ENCODE assay signal across 8 cellular contexts in the genomic region with DNA sequence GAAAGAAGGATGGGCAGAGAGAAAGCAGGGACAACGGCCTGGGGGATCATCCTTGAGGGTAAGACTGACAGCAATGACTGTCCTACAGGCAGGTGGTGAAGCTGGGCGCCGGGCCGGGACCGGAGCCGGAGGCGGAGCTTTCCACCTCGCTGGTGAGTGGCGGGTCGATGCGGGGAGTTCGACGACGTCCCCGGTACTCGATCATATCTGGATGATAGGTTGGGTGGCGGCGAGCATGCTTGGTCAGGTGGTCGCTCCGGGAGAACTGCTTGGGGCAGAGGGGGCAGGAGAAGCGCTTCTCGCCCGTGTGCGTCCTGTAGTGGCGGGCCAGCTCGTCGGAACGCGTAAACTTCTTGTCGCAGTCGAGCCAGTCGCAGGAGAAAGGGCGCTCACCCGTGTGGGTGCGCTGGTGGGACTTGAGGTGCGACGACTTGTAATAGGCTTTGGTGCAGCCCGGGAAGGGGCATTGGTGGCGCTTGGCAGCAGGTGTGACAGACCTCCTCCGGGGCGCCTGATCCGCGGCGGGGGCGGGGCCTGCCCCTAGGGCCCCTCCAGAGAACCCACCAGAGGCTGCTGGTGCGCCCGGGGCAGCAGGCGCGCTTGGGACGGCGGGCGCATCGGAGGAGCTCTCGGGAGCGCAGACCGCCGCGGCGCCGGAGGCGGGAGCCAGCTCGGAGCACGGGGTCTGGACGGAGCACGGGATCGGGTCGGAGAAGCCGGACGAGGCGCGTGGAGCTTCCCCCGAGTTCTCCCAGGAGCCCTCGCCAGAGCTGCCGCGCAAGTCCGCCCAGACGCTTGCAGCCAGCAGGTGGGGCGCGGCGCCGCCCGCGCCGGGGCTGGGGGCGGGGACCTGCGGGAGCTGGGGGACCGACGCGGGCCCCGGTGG. TPM values are rescaled to one million over a fixed set of nuclear protein-coding genes. Genes with fewer than 3 reads are reported as not detected.
A peak's percentile ranks its signal among the peaks of the same experiment; 100 is the strongest.
DNase-seq lines count a peak whose midpoint lies in the region; ATAC-seq and TF ChIP-seq lines count a peak whose summit lies in the region.

No MANE protein-coding gene starts in this region.

- H3K27ac ChIP-seq in Karpas-422 (ENCODE audit: low read length) = no peak overlapping the region
- no peak overlapping the region for H3K27ac ChIP-seq in effector memory CD4-positive, alpha-beta T cell (ENCODE audit: insufficient read depth, low read length, poor library complexity, severe bottlenecking)

- H3K27me3 ChIP-seq in GM06990 (replicated peaks; ENCODE audit: control insufficient read depth, insufficient read depth, low read length) (no peaks in the 10 kb centered on the region; the same call in 1 of the 2 replicates), Karpas-422 (ENCODE audit: low read length) (no peaks in the 10 kb centered on the region)
- peaks cover 47% of the 10 kb centered on the region for H3K27me3 ChIP-seq in effector memory CD4-positive, alpha-beta T cell (replicated peaks; ENCODE audit: control insufficient read depth, insufficient read depth, low read length, poor library complexity, severe bottlenecking)

- H3K4me3 Mint-ChIP-seq in activated CD8-positive, alpha-beta T cell treated with anti-CD3 and anti-CD28 coated beads for 36 hours = peak overlapping the region; percentile 58

- peaks cover 4% of the 10 kb centered on the region for H3K36me3 Mint-ChIP-seq in activated CD8-positive, alpha-beta T cell treated with anti-CD3 and anti-CD28 coated beads for 36 hours (ENCODE audit: low read depth)

- no peak overlapping the region for H3K27ac Mint-ChIP-seq in activated CD8-positive, alpha-beta T cell treated with anti-CD3 and anti-CD28 coated beads for 36 hours

- no peaks in the 10 kb centered on the region for H3K9me2 ChIP-seq in Karpas-422 (replicated peaks; ENCODE audit: insufficient read depth, low read length)

- H4K20me1 ChIP-seq in Karpas-422 (ENCODE audit: insufficient read depth, low read depth, low read length) = no peaks in the 10 kb centered on the region

- H3K4me1 ChIP-seq in Karpas-422 (ENCODE audit: low read length) = peaks cover 12% of the 10 kb centered on the region
- no peaks in the 10 kb centered on the region for H3K4me1 ChIP-seq in effector memory CD4-positive, alpha-beta T cell (ENCODE audit: control insufficient read depth, insufficient read depth, low read length, poor library complexity, severe bottlenecking)

- no peaks in the 10 kb centered on the region for H3K9me3 ChIP-seq in Karpas-422 (ENCODE audit: low read length)
- H3K9me3 ChIP-seq in effector memory CD4-positive, alpha-beta T cell (ENCODE audit: control insufficient read depth, low read length) = no peaks in the 10 kb centered on the region

- H3K4me3 ChIP-seq in GM06990 (replicated peaks; ENCODE audit: low read depth, low read length) (peak overlapping the region; percentile 59), Karpas-422 (ENCODE audit: low read length) (peak overlapping the region; percentile 45; the same call in 1 of the 2 replicates)
- H3K4me3 ChIP-seq in effector memory CD4-positive, alpha-beta T cell (ENCODE audit: insufficient read depth, low read depth, low read length, poor library complexity, severe bottlenecking) = no peak overlapping the region

- peak; percentile 56 for ATAC-seq in activated CD8-positive, alpha-beta T cell treated with anti-CD3 and anti-CD28 coated beads for 36 hours
- no peak for ATAC-seq in HG03175 (IDR thresholded peaks at IDR 0.05; ENCODE audit: unreplicated experiment)

- no peaks in the 10 kb centered on the region for H3K79me2 ChIP-seq in Karpas-422 (ENCODE audit: low read length)

- H2AFZ ChIP-seq in Karpas-422 (ENCODE audit: low read length) = no peak overlapping the region

- peaks cover 72% of the 10 kb centered on the region for H3K27me3 Mint-ChIP-seq in activated CD8-positive, alpha-beta T cell treated with anti-CD3 and anti-CD28 coated beads for 36 hours

- H3K9me3 Mint-ChIP-seq in activated CD8-positive, alpha-beta T cell treated with anti-CD3 and anti-CD28 coated beads for 36 hours = peaks cover 6% of the 10 kb centered on the region

- TF ChIP-seq CTCF in GM06990 (IDR thresholded peaks at IDR 0.05; ENCODE audit: insufficient read depth, low read length, poor library complexity, severe bottlenecking) = no peak
- no peak for TF ChIP-seq CTCF in activated CD8-positive, alpha-beta T cell treated with anti-CD3 and anti-CD28 coated beads for 36 hours (IDR thresholded peaks at IDR 0.05)

- DNase-seq in GM06990 (ENCODE audit: extremely low read depth, insufficient read length) (peak; percentile 54), Karpas-422 (no peak), glomerular visceral epithelial cell (ENCODE audit: extremely low spot score) (peak; percentile 25), retina (peak; percentile 45), A172 (ENCODE audit: low spot score) (no peak)
- peak; percentile 23 for DNase-seq in activated CD8-positive, alpha-beta T cell treated with anti-CD3 and anti-CD28 coated beads for 36 hours
- DNase-seq in effector memory CD4-positive, alpha-beta T cell = no peak

- POLR2A ChIA-PET in activated CD8-positive, alpha-beta T cell treated with anti-CD3 and anti-CD28 coated beads for 36 hours (lab: Charles Lee) = no interaction called here

- peak overlapping the region; percentile 38; the same call in 1 of the 2 replicates for H3K9ac ChIP-seq in Karpas-422 (ENCODE audit: low read length)

- peak overlapping the region; percentile 99 for H3K4me2 ChIP-seq in Karpas-422 (ENCODE audit: low read depth, low read length, poor library complexity, severe bottlenecking)

- no peaks in the 10 kb centered on the region for H3K36me3 ChIP-seq in GM06990 (ENCODE audit: control insufficient read depth, insufficient read depth, low read length)
- H3K36me3 ChIP-seq in Karpas-422 (ENCODE audit: insufficient read depth, low read length) = no peaks in the 10 kb centered on the region
- no peaks in the 10 kb centered on the region for H3K36me3 ChIP-seq in effector memory CD4-positive, alpha-beta T cell (ENCODE audit: control insufficient read depth, insufficient read depth, low read length)

- CTCF ChIA-PET in activated CD8-positive, alpha-beta T cell treated with anti-CD3 and anti-CD28 coated beads for 36 hours (lab: Charles Lee) = interaction anchor here (0.7 to 1.8 kb wide), 4 partner anchors 19 to 74 kb away, joined by 3 to 5 read pairs (median 3); no protein-coding TSS in a partner anchor

- peaks cover 5% of the 10 kb centered on the region for H3K4me1 Mint-ChIP-seq in activated CD8-positive, alpha-beta T cell treated with anti-CD3 and anti-CD28 coated beads for 36 hours (ENCODE audit: low read depth)

- intact Hi-C loops in activated CD8-positive, alpha-beta T cell treated with anti-CD3 and anti-CD28 coated beads for 36 hours (cut with micrococcal nuclease) = no loop called here

RNA-seq across cellular contexts. Expression of gene KLF14, which starts 0.8 kb away (rescaled TPM):
- total RNA-seq in Karpas-422 (2014; rRNA removed; shearing (Covaris generic); ENCODE audit: low replicate concordance) = not detected in 2 replicates
- total RNA-seq in activated CD8-positive, alpha-beta T cell treated with anti-CD3 and anti-CD28 coated beads for 36 hours = not detected
- total RNA-seq in A172 (2014; rRNA removed; shearing (Covaris generic)) = 0.02 and 0.60 TPM in 2 replicates

RNA-seq across cellular contexts. Expression of gene TSGA13, which starts 46.9 kb away (rescaled TPM):
- not detected in 2 replicates for total RNA-seq in Karpas-422 (2014; rRNA removed; shearing (Covaris generic); ENCODE audit: low replicate concordance)
- total RNA-seq in activated CD8-positive, alpha-beta T cell treated with anti-CD3 and anti-CD28 coated beads for 36 hours = not detected
- total RNA-seq in A172 (2014; rRNA removed; shearing (Covaris generic)) = not detected in 2 replicates

Comparison
In these comparisons a context has a peak if more than half of its experiments do, and no peak if none do; other contexts are left out.
1. DNase-seq: peak in GM06990 (single experiment), activated CD8-positive, alpha-beta T cell treated with anti-CD3 and anti-CD28 coated beads for 36 hours (single experiment), glomerular visceral epithelial cell (single experiment) and retina (single experiment); none in Karpas-422 (single experiment), effector memory CD4-positive, alpha-beta T cell (0 of 3) and A172 (single experiment).